Comparison of ENCODE assay signal across 23 cellular contexts in the genomic region with DNA sequence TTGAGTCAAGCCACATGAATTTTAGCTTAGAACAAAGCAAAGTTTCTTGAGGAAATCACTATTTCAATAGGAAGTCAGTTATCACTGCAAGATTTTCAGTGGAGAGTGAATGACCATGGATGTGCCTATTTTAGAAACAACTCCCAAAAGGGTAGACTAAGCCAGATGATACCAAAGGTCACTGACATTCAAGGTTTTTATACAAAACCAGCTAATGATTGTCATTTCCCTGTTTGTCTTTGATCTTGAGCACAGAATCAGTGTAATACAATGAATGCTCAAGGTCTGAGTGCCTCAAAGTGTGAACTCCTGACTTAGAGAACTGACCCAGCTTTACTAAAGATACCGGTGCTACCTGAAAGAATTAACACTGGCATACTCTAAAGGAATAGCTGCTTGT.
DNase-seq lines count a peak whose midpoint lies in the region; ATAC-seq, FAIRE-seq and TF ChIP-seq lines count a peak whose summit lies in the region.
"Had no signal": no experiment of that assay in that cellular context is flagged by ENCODE, and none has a peak within 500 bp of the region (broad histone marks: within the 10 kb centered on the region; RNA-seq: fewer than 3 reads in every experiment).

No MANE protein-coding gene starts in this region.

- H3K4me3 ChIP-seq in heart right ventricle (no peak overlapping the region), astrocyte of the spinal cord (ENCODE audit: low read depth, low read length) (no peak overlapping the region), HepG2 (replicated peaks in 1 of 3; ENCODE audit: insufficient read depth in 1 of 3, low read depth in 2 of 3, low read length in 3 of 3) (no peak overlapping the region), smooth muscle cell (no peak overlapping the region)
- H3K4me3 ChIP-seq: MG63 had no signal

- TF ChIP-seq CTCF in heart right ventricle (IDR thresholded peaks at IDR 0.05) (no peak), astrocyte of the spinal cord (IDR thresholded peaks at IDR 0.05; ENCODE audit: low read depth, low read length) (no peak), HepG2 (CRISPR knock-in tag; IDR thresholded peaks at IDR 0.05) (no peak), smooth muscle cell (IDR thresholded peaks at IDR 0.05; ENCODE audit: borderline replicate concordance, insufficient read depth, poor library complexity, severe bottlenecking) (no peak), type B pancreatic cell (conservative IDR thresholded peaks at IDR 0.05) (no peak), CD14-positive monocyte (IDR thresholded peaks at IDR 0.05) (no peak)

- peaks cover 25% of the 10 kb centered on the region for H3K4me1 Mint-ChIP-seq in type B pancreatic cell (ENCODE audit: unreplicated experiment)
- no peaks in the 10 kb centered on the region for H3K4me1 Mint-ChIP-seq in activated naive CD8-positive, alpha-beta T cell treated with anti-CD3 and anti-CD28 coated beads, Interleukin-2, amount 50 U/mL, for 24 hours
- no peaks in the 10 kb centered on the region for H3K4me1 Mint-ChIP-seq in CD14-positive monocyte

- peak; percentile 8 for FAIRE-seq in HepG2 (lab: Jason Lieb, UNC)
- FAIRE-seq: A204.1, GM12891, GM18507 had no signal

- no peak overlapping the region for H3K27ac Mint-ChIP-seq in type B pancreatic cell
- no peak overlapping the region for H3K27ac Mint-ChIP-seq in activated naive CD8-positive, alpha-beta T cell treated with anti-CD3 and anti-CD28 coated beads, Interleukin-2, amount 50 U/mL, for 24 hours
- H3K27ac Mint-ChIP-seq in CD14-positive monocyte = no peak overlapping the region

- peaks cover 9% of the 10 kb centered on the region for H3K36me3 Mint-ChIP-seq in type B pancreatic cell
- no peaks in the 10 kb centered on the region for H3K36me3 Mint-ChIP-seq in activated naive CD8-positive, alpha-beta T cell treated with anti-CD3 and anti-CD28 coated beads, Interleukin-2, amount 50 U/mL, for 24 hours (ENCODE audit: low read depth)
- H3K36me3 Mint-ChIP-seq in CD14-positive monocyte = no peaks in the 10 kb centered on the region

- no peak for DNase-seq in heart right ventricle
- no peak for DNase-seq in left cardiac atrium
- peak; percentile 26 for DNase-seq in astrocyte of the spinal cord (ENCODE audit: low read depth, low spot score)
- DNase-seq in HepG2 (ENCODE audit: low spot score) = peak; percentile 55
- DNase-seq in smooth muscle cell (lab: John Stamatoyannopoulos, UW; ENCODE audit: unreplicated experiment) = no peak
- DNase-seq in type B pancreatic cell (ENCODE audit: extremely low spot score, unreplicated experiment) = no peak
- no peak for DNase-seq in activated naive CD8-positive, alpha-beta T cell treated with anti-CD3 and anti-CD28 coated beads, Interleukin-2, amount 50 U/mL, for 24 hours
- no peak for DNase-seq in CD14-positive monocyte (ENCODE audit: low spot score)
- DNase-seq: C1 segment of cervical spinal cord, DMS 273 treated with DMSO at 0.1 percent for 48 hours, GF-D8, GOT3, Karpas-422, MG63, NCI-H1092, NCI-H146, NCI-H2081, NCI-H510A treated with DMSO at 0.1 percent for 48 hours, SHP77 had no signal

- no peak for ATAC-seq in heart right ventricle
- no peak for ATAC-seq in left cardiac atrium
- ATAC-seq in HepG2 = peak; percentile 31; the same call in 2 of the 3 replicates
- ATAC-seq in activated naive CD8-positive, alpha-beta T cell treated with anti-CD3 and anti-CD28 coated beads, Interleukin-2, amount 50 U/mL, for 24 hours = no peak
- ATAC-seq: Panc1 had no signal

- CTCF ChIA-PET in HepG2 (lab: Yijun Ruan, JAX; ENCODE audit: low intra/inter-chr PET ratio, low total read pairs) = no interaction called here

- no peak overlapping the region for H3K9ac ChIP-seq in HepG2 (ENCODE audit: insufficient read depth, low read depth, low read length)
- peak overlapping the region; percentile 32 for H3K9ac ChIP-seq in smooth muscle cell (ENCODE audit: low read depth)

- intact Hi-C loops in heart right ventricle (cut with DNase I) = loop anchor here in 3 of 10 donors (10.0 kb wide), 1 partner anchor 58 kb away; the partner anchor contains the start of gene CDH2 (in 3 of the 3)
- intact Hi-C loops in left cardiac atrium (cut with DNase I) = no loop called here
- intact Hi-C loops in HepG2 (cut with micrococcal nuclease; ENCODE audit: unreplicated experiment) = no loop called here
- intact Hi-C loops in CD14-positive monocyte (cut with micrococcal nuclease) = no loop called here

- in situ Hi-C loops in astrocyte of the spinal cord (cut with HindIII; ENCODE audit: low sequenced_read_pairs) = no loop called here
- in situ Hi-C loops in HepG2 (cut with HindIII; ENCODE audit: extremely low pct_ligation_motif_present, low pct_unique_long_range_greater_than_20kb) = no loop called here

- POLR2A ChIA-PET in HepG2 (lab: Yijun Ruan, JAX) = interaction anchor here (0.7 kb wide), 1 partner anchor 13 kb away, joined by 3 read pairs; no protein-coding TSS in a partner anchor

- no peak overlapping the region for H2AFZ ChIP-seq in HepG2 (ENCODE audit: low read length)
- H2AFZ ChIP-seq in smooth muscle cell (ENCODE audit: low read depth) = no peak overlapping the region

- H3K27me3 Mint-ChIP-seq in type B pancreatic cell = no peaks in the 10 kb centered on the region
- H3K27me3 Mint-ChIP-seq in activated naive CD8-positive, alpha-beta T cell treated with anti-CD3 and anti-CD28 coated beads, Interleukin-2, amount 50 U/mL, for 24 hours = no peaks in the 10 kb centered on the region
- no peaks in the 10 kb centered on the region for H3K27me3 Mint-ChIP-seq in CD14-positive monocyte (ENCODE audit: low read depth in 3 of 3)

- TF ChIP-seq EP300 in HepG2 (IDR thresholded peaks at IDR 0.05; ENCODE audit: low read depth in 2 of 2, low read length in 2 of 2) (no peak), HepG2 (CRISPR knock-in tag; IDR thresholded peaks at IDR 0.05; ENCODE audit: borderline replicate concordance) (no peak)

- H3K4me3 Mint-ChIP-seq in type B pancreatic cell = no peak overlapping the region
- no peak overlapping the region for H3K4me3 Mint-ChIP-seq in activated naive CD8-positive, alpha-beta T cell treated with anti-CD3 and anti-CD28 coated beads, Interleukin-2, amount 50 U/mL, for 24 hours
- H3K4me3 Mint-ChIP-seq in CD14-positive monocyte = no peak overlapping the region

- 24 to 33% methylated on average over 1 of the region's 1 CpG for WGBS in heart right ventricle, 2 donors
- 53% methylated on average over 1 of the region's 1 CpG for WGBS in HepG2 (ENCODE audit: low lambda C conversion rate)
- WGBS in smooth muscle cell (ENCODE audit: low lambda C conversion rate) = 91% methylated on average over 1 of the region's 1 CpG

- H3K4me2 ChIP-seq in HepG2 (ENCODE audit: low read depth, low read length) = 0 out of 2 replicates have a peak overlapping the region, but pooled peaks have one; percentile 13
- peak overlapping the region; percentile 63 for H3K4me2 ChIP-seq in smooth muscle cell

- BruUV-seq in HepG2 (replicated peaks; lab: Mats Ljungman, UMichigan) = no TSS peak

- H3K9me3 Mint-ChIP-seq in type B pancreatic cell = peaks cover 9% of the 10 kb centered on the region
- H3K9me3 Mint-ChIP-seq in activated naive CD8-positive, alpha-beta T cell treated with anti-CD3 and anti-CD28 coated beads, Interleukin-2, amount 50 U/mL, for 24 hours = peaks cover 6% of the 10 kb centered on the region
- peaks cover 0 to 2% (median 0%) of the 10 kb centered on the region in 7 donors for H3K9me3 Mint-ChIP-seq in CD14-positive monocyte

- peaks cover 41% of the 10 kb centered on the region for H3F3A ChIP-seq in smooth muscle cell (ENCODE audit: low read depth)

- H4K20me1 ChIP-seq in HepG2 (ENCODE audit: insufficient read depth, low read length) (no peaks in the 10 kb centered on the region), smooth muscle cell (ENCODE audit: low read depth) (no peaks in the 10 kb centered on the region)

- no peak for TF ChIP-seq POLR2A in HepG2 (IDR thresholded peaks at IDR 0.05; ENCODE audit: insufficient read depth in 1 of 2, low read depth in 2 of 2, low read length in 2 of 2)

- H3K27ac ChIP-seq in heart right ventricle (peak overlapping the region in 8 of 10 donors; percentile 19 to 88 (median 85)), HepG2 (ENCODE audit: extremely low read length, insufficient read depth, low read length) (no peak overlapping the region), smooth muscle cell (ENCODE audit: low read depth) (peak overlapping the region; percentile 99)

- H3K79me2 ChIP-seq in HepG2 (ENCODE audit: insufficient read depth, low read length) (peaks cover 19% of the 10 kb centered on the region), smooth muscle cell (ENCODE audit: low read depth) (peaks cover 68% of the 10 kb centered on the region)

- H3K36me3 ChIP-seq in heart right ventricle = no peaks in the 10 kb centered on the region
- H3K36me3 ChIP-seq in HepG2 (replicated peaks in 1 of 2; ENCODE audit: control insufficient read depth in 1 of 2, insufficient read depth in 2 of 2, low read length in 2 of 2) = no peaks in the 10 kb centered on the region
- no peaks in the 10 kb centered on the region for H3K36me3 ChIP-seq in smooth muscle cell (ENCODE audit: low read depth)
- H3K36me3 ChIP-seq: MG63 had no signal

- H3K27me3 ChIP-seq in heart right ventricle = no peaks in the 10 kb centered on the region
- H3K27me3 ChIP-seq in HepG2 (ENCODE audit: control insufficient read depth in 1 of 2, insufficient read depth in 2 of 2, low read length in 2 of 2) = no peaks in the 10 kb centered on the region
- H3K27me3 ChIP-seq in smooth muscle cell (ENCODE audit: low read depth) = no peaks in the 10 kb centered on the region
- H3K27me3 ChIP-seq: MG63 had no signal

- peaks cover 0 to 73% (median 24%) of the 10 kb centered on the region in 9 donors for H3K4me1 ChIP-seq in heart right ventricle
- peaks cover 59% of the 10 kb centered on the region for H3K4me1 ChIP-seq in HepG2 (ENCODE audit: insufficient read depth, low read length)
- peaks cover 48% of the 10 kb centered on the region for H3K4me1 ChIP-seq in smooth muscle cell (ENCODE audit: low read depth)

- TF ChIP-seq RAD21 in HepG2 (CRISPR knock-in tag; IDR thresholded peaks at IDR 0.05) = no peak

- H3K9me3 ChIP-seq in heart right ventricle (no peaks in the 10 kb centered on the region), HepG2 (ENCODE audit: low read length) (no peaks in the 10 kb centered on the region), smooth muscle cell (replicated peaks; ENCODE audit: low read depth) (no peaks in the 10 kb centered on the region)

TF ChIP-seq in HepG2, 621 proteins besides CTCF, POLR2A, EP300 and RAD21 (continues in another document):
- TF ChIP-seq SOX13 (IDR thresholded peaks at IDR 0.05) = no peak
- TF ChIP-seq SOX13 (CRISPR knock-in tag; conservative IDR thresholded peaks at IDR 0.05 in 1 of 2, IDR thresholded peaks at IDR 0.05 in 1 of 2) = peak in 1 of 2 experiments; percentile 73; a peak in 2 of 4 replicates
- 0 out of 2 replicates have a peak, but pooled peaks have one; percentile 35 for TF ChIP-seq HMG20B (CRISPR knock-in tag; conservative IDR thresholded peaks at IDR 0.05)
- TF ChIP-seq, protein P1, sequence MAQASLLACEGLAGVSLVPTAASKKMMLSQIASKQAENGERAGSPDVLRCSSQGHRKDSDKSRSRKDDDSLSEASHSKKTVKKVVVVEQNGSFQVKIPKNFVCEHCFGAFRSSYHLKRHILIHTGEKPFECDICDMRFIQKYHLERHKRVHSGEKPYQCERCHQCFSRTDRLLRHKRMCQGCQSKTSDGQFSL (CRISPR knock-in tag; IDR thresholded peaks at IDR 0.05) = no peak

Comparison
In these comparisons a context has a peak if more than half of its experiments do, and no peak if none do; other contexts are left out.
1. DNase-seq: peak in astrocyte of the spinal cord (single experiment) and HepG2 (single experiment); none in heart right ventricle (0 of 2), left cardiac atrium (single experiment), smooth muscle cell (single experiment), type B pancreatic cell (single experiment), activated naive CD8-positive, alpha-beta T cell treated with anti-CD3 and anti-CD28 coated beads, Interleukin-2, amount 50 U/mL, for 24 hours (single experiment) and CD14-positive monocyte (single experiment).